In the genomic region with DNA sequence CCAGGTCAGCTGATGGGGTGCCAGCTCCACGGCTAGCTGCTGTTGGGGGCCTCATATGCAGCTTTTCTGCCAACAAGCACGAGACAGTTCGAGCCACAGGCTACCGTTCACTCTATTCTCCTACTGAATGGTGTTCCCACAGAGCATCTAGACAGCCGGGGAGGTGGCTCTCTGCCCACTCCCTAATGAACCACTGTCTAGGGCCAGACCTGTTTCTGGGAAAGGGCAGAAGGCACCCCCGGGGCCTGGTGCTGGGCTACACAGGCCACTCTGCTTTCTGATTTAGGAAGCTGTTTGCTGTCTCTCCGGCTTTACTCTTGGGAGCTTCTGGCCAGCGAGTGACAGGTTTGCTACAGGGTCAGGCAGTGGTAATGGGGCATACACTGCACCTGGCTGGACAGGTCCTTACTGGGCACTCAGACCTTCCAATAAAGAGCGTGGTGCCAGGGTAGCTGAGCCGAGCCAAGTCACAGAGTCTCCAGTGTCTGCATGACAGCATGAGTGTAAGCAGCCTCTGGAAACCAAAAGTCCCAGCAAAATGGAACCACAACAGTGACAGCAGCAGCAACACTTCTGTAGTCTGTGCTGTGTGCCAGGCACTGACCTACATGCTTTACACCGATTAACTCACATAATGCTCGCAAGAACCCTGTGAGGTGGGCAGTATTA, we compare ENCODE assay signal across 1 cellular context.
TF ChIP-seq lines count a peak whose summit lies in the region.

No MANE protein-coding gene starts in this region.

TF ChIP-seq in GM12878, 131 proteins besides CTCF, POLR2A, EP300 and RAD21 (continued from another document):
- TF ChIP-seq, protein P1, sequence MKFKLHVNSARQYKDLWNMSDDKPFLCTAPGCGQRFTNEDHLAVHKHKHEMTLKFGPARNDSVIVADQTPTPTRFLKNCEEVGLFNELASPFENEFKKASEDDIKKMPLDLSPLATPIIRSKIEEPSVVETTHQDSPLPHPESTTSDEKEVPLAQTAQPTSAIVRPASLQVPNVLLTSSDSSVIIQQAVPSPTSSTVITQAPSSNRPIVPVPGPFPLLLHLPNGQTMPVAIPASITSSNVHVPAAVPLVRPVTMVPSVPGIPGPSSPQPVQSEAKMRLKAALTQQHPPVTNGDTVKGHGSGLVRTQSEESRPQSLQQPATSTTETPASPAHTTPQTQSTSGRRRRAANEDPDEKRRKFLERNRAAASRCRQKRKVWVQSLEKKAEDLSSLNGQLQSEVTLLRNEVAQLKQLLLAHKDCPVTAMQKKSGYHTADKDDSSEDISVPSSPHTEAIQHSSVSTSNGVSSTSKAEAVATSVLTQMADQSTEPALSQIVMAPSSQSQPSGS (IDR thresholded peaks at IDR 0.05; ENCODE audit: low read length), result no peak
- TF ChIP-seq, protein P2, sequence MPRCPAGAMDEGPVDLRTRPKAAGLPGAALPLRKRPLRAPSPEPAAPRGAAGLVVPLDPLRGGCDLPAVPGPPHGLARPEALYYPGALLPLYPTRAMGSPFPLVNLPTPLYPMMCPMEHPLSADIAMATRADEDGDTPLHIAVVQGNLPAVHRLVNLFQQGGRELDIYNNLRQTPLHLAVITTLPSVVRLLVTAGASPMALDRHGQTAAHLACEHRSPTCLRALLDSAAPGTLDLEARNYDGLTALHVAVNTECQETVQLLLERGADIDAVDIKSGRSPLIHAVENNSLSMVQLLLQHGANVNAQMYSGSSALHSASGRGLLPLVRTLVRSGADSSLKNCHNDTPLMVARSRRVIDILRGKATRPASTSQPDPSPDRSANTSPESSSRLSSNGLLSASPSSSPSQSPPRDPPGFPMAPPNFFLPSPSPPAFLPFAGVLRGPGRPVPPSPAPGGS (IDR thresholded peaks at IDR 0.05; ENCODE audit: borderline replicate concordance, insufficient read depth, low read depth, low read length, poor library complexity, severe bottlenecking), result no peak
- no peak for TF ChIP-seq RUNX3 (IDR thresholded peaks at IDR 0.05; ENCODE audit: low read length)
- TF ChIP-seq SREBF2 (IDR thresholded peaks at IDR 0.05; ENCODE audit: low read length), result no peak
- no peak for TF ChIP-seq SPI1 (IDR thresholded peaks at IDR 0.05; ENCODE audit: borderline replicate concordance, insufficient read depth, low read depth, low read length)
- TF ChIP-seq FOS (IDR thresholded peaks at IDR 0.05; ENCODE audit: borderline replicate concordance, extremely low read depth, insufficient read length), result no peak
- TF ChIP-seq GABPA (IDR thresholded peaks at IDR 0.05; ENCODE audit: low read depth), result no peak
- TF ChIP-seq BRCA1 (IDR thresholded peaks at IDR 0.05; ENCODE audit: low read depth, low read length), result no peak
- TF ChIP-seq MEF2A (IDR thresholded peaks at IDR 0.05; ENCODE audit: insufficient read depth, low read depth, low read length), result no peak
- TF ChIP-seq CBX5 (IDR thresholded peaks at IDR 0.05; ENCODE audit: low read depth), result no peak
- TF ChIP-seq STAT1 (conservative IDR thresholded peaks at IDR 0.05), result no peak
- TF ChIP-seq, protein P3, sequence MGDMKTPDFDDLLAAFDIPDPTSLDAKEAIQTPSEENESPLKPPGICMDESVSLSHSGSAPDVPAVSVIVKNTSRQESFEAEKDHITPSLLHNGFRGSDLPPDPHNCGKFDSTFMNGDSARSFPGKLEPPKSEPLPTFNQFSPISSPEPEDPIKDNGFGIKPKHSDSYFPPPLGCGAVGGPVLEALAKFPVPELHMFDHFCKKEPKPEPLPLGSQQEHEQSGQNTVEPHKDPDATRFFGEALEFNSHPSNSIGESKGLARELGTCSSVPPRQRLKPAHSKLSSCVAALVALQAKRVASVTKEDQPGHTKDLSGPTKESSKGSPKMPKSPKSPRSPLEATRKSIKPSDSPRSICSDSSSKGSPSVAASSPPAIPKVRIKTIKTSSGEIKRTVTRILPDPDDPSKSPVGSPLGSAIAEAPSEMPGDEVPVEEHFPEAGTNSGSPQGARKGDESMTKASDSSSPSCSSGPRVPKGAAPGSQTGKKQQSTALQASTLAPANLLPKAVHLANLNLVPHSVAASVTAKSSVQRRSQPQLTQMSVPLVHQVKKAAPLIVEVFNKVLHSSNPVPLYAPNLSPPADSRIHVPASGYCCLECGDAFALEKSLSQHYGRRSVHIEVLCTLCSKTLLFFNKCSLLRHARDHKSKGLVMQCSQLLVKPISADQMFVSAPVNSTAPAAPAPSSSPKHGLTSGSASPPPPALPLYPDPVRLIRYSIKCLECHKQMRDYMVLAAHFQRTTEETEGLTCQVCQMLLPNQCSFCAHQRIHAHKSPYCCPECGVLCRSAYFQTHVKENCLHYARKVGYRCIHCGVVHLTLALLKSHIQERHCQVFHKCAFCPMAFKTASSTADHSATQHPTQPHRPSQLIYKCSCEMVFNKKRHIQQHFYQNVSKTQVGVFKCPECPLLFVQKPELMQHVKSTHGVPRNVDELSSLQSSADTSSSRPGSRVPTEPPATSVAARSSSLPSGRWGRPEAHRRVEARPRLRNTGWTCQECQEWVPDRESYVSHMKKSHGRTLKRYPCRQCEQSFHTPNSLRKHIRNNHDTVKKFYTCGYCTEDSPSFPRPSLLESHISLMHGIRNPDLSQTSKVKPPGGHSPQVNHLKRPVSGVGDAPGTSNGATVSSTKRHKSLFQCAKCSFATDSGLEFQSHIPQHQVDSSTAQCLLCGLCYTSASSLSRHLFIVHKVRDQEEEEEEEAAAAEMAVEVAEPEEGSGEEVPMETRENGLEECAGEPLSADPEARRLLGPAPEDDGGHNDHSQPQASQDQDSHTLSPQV (IDR thresholded peaks at IDR 0.05), result no peak
- no peak for TF ChIP-seq BHLHE40 (IDR thresholded peaks at IDR 0.05; ENCODE audit: borderline replicate concordance in 1 of 2, low read depth in 2 of 2, low read length in 1 of 2)
- TF ChIP-seq, protein P4, sequence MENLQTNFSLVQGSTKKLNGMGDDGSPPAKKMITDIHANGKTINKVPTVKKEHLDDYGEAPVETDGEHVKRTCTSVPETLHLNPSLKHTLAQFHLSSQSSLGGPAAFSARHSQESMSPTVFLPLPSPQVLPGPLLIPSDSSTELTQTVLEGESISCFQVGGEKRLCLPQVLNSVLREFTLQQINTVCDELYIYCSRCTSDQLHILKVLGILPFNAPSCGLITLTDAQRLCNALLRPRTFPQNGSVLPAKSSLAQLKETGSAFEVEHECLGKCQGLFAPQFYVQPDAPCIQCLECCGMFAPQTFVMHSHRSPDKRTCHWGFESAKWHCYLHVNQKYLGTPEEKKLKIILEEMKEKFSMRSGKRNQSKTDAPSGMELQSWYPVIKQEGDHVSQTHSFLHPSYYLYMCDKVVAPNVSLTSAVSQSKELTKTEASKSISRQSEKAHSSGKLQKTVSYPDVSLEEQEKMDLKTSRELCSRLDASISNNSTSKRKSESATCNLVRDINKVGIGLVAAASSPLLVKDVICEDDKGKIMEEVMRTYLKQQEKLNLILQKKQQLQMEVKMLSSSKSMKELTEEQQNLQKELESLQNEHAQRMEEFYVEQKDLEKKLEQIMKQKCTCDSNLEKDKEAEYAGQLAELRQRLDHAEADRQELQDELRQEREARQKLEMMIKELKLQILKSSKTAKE (IDR thresholded peaks at IDR 0.05; ENCODE audit: low read depth, poor library complexity, severe bottlenecking), result no peak
- no peak for TF ChIP-seq ZNF622 (IDR thresholded peaks at IDR 0.05)
- no peak for TF ChIP-seq IKZF2 (IDR thresholded peaks at IDR 0.05)
- no peak for TF ChIP-seq NFXL1 (IDR thresholded peaks at IDR 0.05; ENCODE audit: borderline replicate concordance)
